In the genomic region with DNA sequence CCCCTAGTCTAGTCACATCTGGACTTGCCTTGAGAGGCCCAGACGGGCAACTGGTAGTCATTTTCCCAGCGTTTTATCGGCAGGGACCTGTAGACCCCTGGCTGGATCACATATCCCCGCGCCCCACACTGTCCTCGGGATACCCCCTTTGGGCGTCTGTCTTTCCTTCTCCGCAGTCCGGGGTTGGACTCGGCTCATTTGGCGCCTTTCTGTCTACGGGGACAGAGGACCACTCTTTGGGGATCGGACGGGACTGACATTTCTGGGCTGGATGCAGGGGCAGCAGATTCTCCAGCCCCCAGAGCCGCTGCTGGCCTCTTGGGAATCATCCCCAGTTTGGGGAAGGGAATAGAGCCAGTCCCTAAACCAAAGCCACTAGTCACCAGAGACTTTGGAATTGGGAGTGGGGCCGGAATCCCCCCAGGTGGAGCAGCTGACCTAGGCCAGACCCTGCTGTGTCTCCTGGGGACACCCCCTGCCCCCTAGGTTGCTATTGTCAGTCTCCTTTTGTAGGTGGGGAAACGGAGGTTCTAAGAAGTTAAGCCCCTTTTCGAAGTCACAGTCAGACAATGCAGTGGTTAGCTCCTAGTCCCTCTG, we compare ENCODE assay signal across 8 cellular contexts. TPM values are rescaled to one million over a fixed set of nuclear protein-coding genes. Genes with fewer than 3 reads are reported as not detected.
DNase-seq lines count a peak whose midpoint lies in the region; ATAC-seq lines count a peak whose summit lies in the region.

No MANE protein-coding gene starts in this region.

- H3K27ac ChIP-seq in stomach smooth muscle (ENCODE audit: low read length), result no peak overlapping the region

- peaks cover 48% of the 10 kb centered on the region for H3K4me1 Mint-ChIP-seq in activated T-helper 2 cell treated with anti-CD3 and anti-CD28 coated beads, Interferon-gamma antibody, Interleukin-2, Interleukin-4, amounts not matched to agents 10 μg/mL and 5 μg/mL and 100 μg/mL, durations not matched to agents 14 hours and 24 hours and 36 hours (ENCODE audit: low read depth)

- DNase-seq in Right ventricle myocardium inferior (ENCODE audit: missing footprints), result no peak
- DNase-seq in Right ventricle myocardium superior, result no peak
- no peak for DNase-seq in activated T-helper 2 cell treated with anti-CD3 and anti-CD28 coated beads, Interferon-gamma antibody, Interleukin-2, Interleukin-4, amounts not matched to agents 10 μg/mL and 5 μg/mL and 100 μg/mL, durations not matched to agents 14 hours and 24 hours and 36 hours (ENCODE audit: low spot score)
- DNase-seq in cerebellum (ENCODE audit: low spot score), result no peak
- DNase-seq in iPS-NIHi7 (ENCODE audit: extremely low spot score), result no peak

- H3K36me3 Mint-ChIP-seq in activated T-helper 2 cell treated with anti-CD3 and anti-CD28 coated beads, Interferon-gamma antibody, Interleukin-2, Interleukin-4, amounts not matched to agents 10 μg/mL and 5 μg/mL and 100 μg/mL, durations not matched to agents 14 hours and 24 hours and 36 hours (ENCODE audit: low read depth), result peaks cover 4% of the 10 kb centered on the region

- H3K27me3 Mint-ChIP-seq in activated T-helper 2 cell treated with anti-CD3 and anti-CD28 coated beads, Interferon-gamma antibody, Interleukin-2, Interleukin-4, amounts not matched to agents 10 μg/mL and 5 μg/mL and 100 μg/mL, durations not matched to agents 14 hours and 24 hours and 36 hours (ENCODE audit: low read depth), result no peaks in the 10 kb centered on the region

- H3K9ac ChIP-seq in stomach smooth muscle (ENCODE audit: low read length in 2 of 2), result peak overlapping the region; percentile 55 to 64

- no peaks in the 10 kb centered on the region for H3K27me3 ChIP-seq in stomach smooth muscle (ENCODE audit: control insufficient read depth in 1 of 2, insufficient read depth in 2 of 2, low read length in 2 of 2)

- peak; percentile 0 for ATAC-seq in Right ventricle myocardium inferior
- no peak for ATAC-seq in Right ventricle myocardium superior (ENCODE audit: poor library complexity)
- no peak for ATAC-seq in HG03175 (IDR thresholded peaks at IDR 0.05; ENCODE audit: unreplicated experiment)

- H3K4me3 Mint-ChIP-seq in activated T-helper 2 cell treated with anti-CD3 and anti-CD28 coated beads, Interferon-gamma antibody, Interleukin-2, Interleukin-4, amounts not matched to agents 10 μg/mL and 5 μg/mL and 100 μg/mL, durations not matched to agents 14 hours and 24 hours and 36 hours (ENCODE audit: low read depth), result peak overlapping the region; percentile 82

- H3K27ac Mint-ChIP-seq in activated T-helper 2 cell treated with anti-CD3 and anti-CD28 coated beads, Interferon-gamma antibody, Interleukin-2, Interleukin-4, amounts not matched to agents 10 μg/mL and 5 μg/mL and 100 μg/mL, durations not matched to agents 14 hours and 24 hours and 36 hours, result peak overlapping the region; percentile 75

- intact Hi-C loops in Right ventricle myocardium inferior (cut with DNase I) (loop anchor here (5.0 kb wide), 1 partner anchor 287 kb away; no protein-coding TSS in a partner anchor), Right ventricle myocardium superior (cut with DNase I) (no loop called here)
- intact Hi-C loops in activated T-helper 2 cell treated with anti-CD3 and anti-CD28 coated beads, Interferon-gamma antibody, Interleukin-2, Interleukin-4, amounts not matched to agents 10 μg/mL and 5 μg/mL and 100 μg/mL, durations not matched to agents 14 hours and 24 hours and 36 hours (cut with micrococcal nuclease), result loop anchor here (5.0 kb wide), 1 partner anchor 292 kb away; a partner anchor contains a TSS

- H3K4me1 ChIP-seq in stomach smooth muscle (ENCODE audit: control insufficient read depth, insufficient read depth, low read length), result peaks cover 10% of the 10 kb centered on the region

- no peaks in the 10 kb centered on the region for H3K9me3 Mint-ChIP-seq in activated T-helper 2 cell treated with anti-CD3 and anti-CD28 coated beads, Interferon-gamma antibody, Interleukin-2, Interleukin-4, amounts not matched to agents 10 μg/mL and 5 μg/mL and 100 μg/mL, durations not matched to agents 14 hours and 24 hours and 36 hours

- H3K4me3 ChIP-seq in iPS-18c (ENCODE audit: insufficient read depth, low read depth, low read length) (peak overlapping the region; percentile 87), stomach smooth muscle (ENCODE audit: low read length in 2 of 2) (peak overlapping the region; percentile 82 to 84)

- H3K9me3 ChIP-seq in iPS-18c (ENCODE audit: control insufficient read depth, insufficient read depth, low read length), result no peaks in the 10 kb centered on the region
- H3K9me3 ChIP-seq in stomach smooth muscle (ENCODE audit: control insufficient read depth in 2 of 2, low read length in 2 of 2), result peaks cover 0 to 6% of the 10 kb centered on the region in 2 donors

- H3K36me3 ChIP-seq in stomach smooth muscle (ENCODE audit: control insufficient read depth in 2 of 2, insufficient read depth in 2 of 2, low read length in 2 of 2), result no peaks in the 10 kb centered on the region

RNA-seq across cellular contexts. Expression of a gene that starts 0.7 kb away (rescaled TPM):
- total RNA-seq in Right ventricle myocardium inferior (2.6 TPM), Right ventricle myocardium superior (1.9 TPM), cerebellum (3.5 TPM)
- total RNA-seq in activated T-helper 2 cell treated with anti-CD3 and anti-CD28 coated beads, Interferon-gamma antibody, Interleukin-2, Interleukin-4, amounts not matched to agents 10 μg/mL and 5 μg/mL and 100 μg/mL, durations not matched to agents 14 hours and 24 hours and 36 hours, result 12.7 and 12.8 TPM in 2 replicates
